In genomic region chrX:38732866-38733265, GRCh38 we compare ENCODE assay signal across 28 cellular contexts.
"Had no signal": no experiment of that assay in that cellular context is flagged by ENCODE, and none has a peak within 500 bp of the region (broad histone marks: within the 10 kb centered on the region; RNA-seq: fewer than 3 reads in every experiment).

No MANE protein-coding gene starts in this region.

- H3K4me3 ChIP-seq: ascending aorta, gastrocnemius medialis, left lung, lower lobe of right lung, neural progenitor cell, stomach, thyroid gland, upper lobe of right lung had no signal

- DNase-seq: activated B cell treated with CpG ODN at 0.5 μM for 24 hours; activated CD4-positive, alpha-beta T cell treated with anti-CD3 and anti-CD28 coated beads for 36 hours; activated effector memory CD4-positive, alpha-beta T cell treated with Interleukin-2 at 50 U/mL for 16 hours; activated naive CD4-positive, alpha-beta T cell treated with Interleukin-2 at 50 U/mL for 16 hours; activated naive CD8-positive, alpha-beta T cell treated with anti-CD3 and anti-CD28 coated beads for 36 hours; activated T-cell treated with anti-CD3 and anti-CD28 coated beads for 4 hours; activated T-cell treated with anti-CD3 and anti-CD28 coated beads, Interleukin-2, amount 50 U/mL, for 72 hours; dermis blood vessel endothelial cell; effector CD4-positive, alpha-beta T cell; gastrocnemius medialis; hippocampal formation; kidney; left lung; lower lobe of right lung; mesendoderm; natural killer cell; right cardiac atrium; stimulated activated CD4-positive, alpha-beta T cell treated with anti-CD3 and anti-CD28 coated beads, Interleukin-15, amount 100 ng/mL, for 24 hours; stimulated activated CD4-positive, alpha-beta T cell treated with anti-CD3 and anti-CD28 coated beads, Interleukin-2, amount 100 ng/mL, for 24 hours; stimulated activated naive B cell treated with anti-CD40 and anti-IgM and Interleukin-4, amounts not matched to agents 10 μg/mL and 1 μg/mL and 100 μg/mL, for 72 hours; stomach; T-cell; thyroid gland; upper lobe of right lung had no signal

- H3K36me3 ChIP-seq: ascending aorta, gastrocnemius medialis, left lung, lower lobe of right lung, neural progenitor cell, stomach, thyroid gland, upper lobe of right lung had no signal

- FAIRE-seq: colon had no signal

- H3K27me3 ChIP-seq: ascending aorta, gastrocnemius medialis, left lung, neural progenitor cell, stomach, thyroid gland, upper lobe of right lung had no signal

- H3K9me3 Mint-ChIP-seq: activated B cell treated with CpG ODN at 0.5 μM for 24 hours; activated naive CD8-positive, alpha-beta T cell treated with anti-CD3 and anti-CD28 coated beads for 36 hours; activated T-cell treated with anti-CD3 and anti-CD28 coated beads, Interleukin-2, amount 50 U/mL, for 72 hours; central memory CD8-positive, alpha-beta T cell; natural killer cell; neural progenitor cell; stimulated activated naive B cell treated with anti-CD40 and anti-IgM and Interleukin-4, amounts not matched to agents 10 μg/mL and 1 μg/mL and 100 μg/mL, for 72 hours; T-cell had no signal

- H3K4me1 Mint-ChIP-seq: activated B cell treated with CpG ODN at 0.5 μM for 24 hours; activated CD4-positive, alpha-beta T cell treated with anti-CD3 and anti-CD28 coated beads for 36 hours; activated naive CD8-positive, alpha-beta T cell treated with anti-CD3 and anti-CD28 coated beads for 36 hours; central memory CD8-positive, alpha-beta T cell; natural killer cell; neural progenitor cell; T-cell had no signal

- H3K27me3 Mint-ChIP-seq: activated B cell treated with CpG ODN at 0.5 μM for 24 hours; activated naive CD8-positive, alpha-beta T cell treated with anti-CD3 and anti-CD28 coated beads for 36 hours had no signal

- H3K27ac Mint-ChIP-seq: activated B cell treated with CpG ODN at 0.5 μM for 24 hours; activated CD4-positive, alpha-beta T cell treated with anti-CD3 and anti-CD28 coated beads for 36 hours; activated naive CD8-positive, alpha-beta T cell treated with anti-CD3 and anti-CD28 coated beads for 36 hours; activated T-cell treated with anti-CD3 and anti-CD28 coated beads, Interleukin-2, amount 50 U/mL, for 72 hours; natural killer cell; neural progenitor cell; stimulated activated naive B cell treated with anti-CD40 and anti-IgM and Interleukin-4, amounts not matched to agents 10 μg/mL and 1 μg/mL and 100 μg/mL, for 72 hours; T-cell had no signal

- H3K36me3 Mint-ChIP-seq: activated naive CD8-positive, alpha-beta T cell treated with anti-CD3 and anti-CD28 coated beads for 36 hours; natural killer cell; neural progenitor cell; stimulated activated naive B cell treated with anti-CD40 and anti-IgM and Interleukin-4, amounts not matched to agents 10 μg/mL and 1 μg/mL and 100 μg/mL, for 72 hours; T-cell had no signal

- H3K4me3 Mint-ChIP-seq: activated B cell treated with CpG ODN at 0.5 μM for 24 hours; activated CD4-positive, alpha-beta T cell treated with anti-CD3 and anti-CD28 coated beads for 36 hours; activated naive CD8-positive, alpha-beta T cell treated with anti-CD3 and anti-CD28 coated beads for 36 hours; activated T-cell treated with anti-CD3 and anti-CD28 coated beads, Interleukin-2, amount 50 U/mL, for 72 hours; central memory CD8-positive, alpha-beta T cell; natural killer cell; neural progenitor cell; stimulated activated naive B cell treated with anti-CD40 and anti-IgM and Interleukin-4, amounts not matched to agents 10 μg/mL and 1 μg/mL and 100 μg/mL, for 72 hours; T-cell had no signal
